In the genomic region with DNA sequence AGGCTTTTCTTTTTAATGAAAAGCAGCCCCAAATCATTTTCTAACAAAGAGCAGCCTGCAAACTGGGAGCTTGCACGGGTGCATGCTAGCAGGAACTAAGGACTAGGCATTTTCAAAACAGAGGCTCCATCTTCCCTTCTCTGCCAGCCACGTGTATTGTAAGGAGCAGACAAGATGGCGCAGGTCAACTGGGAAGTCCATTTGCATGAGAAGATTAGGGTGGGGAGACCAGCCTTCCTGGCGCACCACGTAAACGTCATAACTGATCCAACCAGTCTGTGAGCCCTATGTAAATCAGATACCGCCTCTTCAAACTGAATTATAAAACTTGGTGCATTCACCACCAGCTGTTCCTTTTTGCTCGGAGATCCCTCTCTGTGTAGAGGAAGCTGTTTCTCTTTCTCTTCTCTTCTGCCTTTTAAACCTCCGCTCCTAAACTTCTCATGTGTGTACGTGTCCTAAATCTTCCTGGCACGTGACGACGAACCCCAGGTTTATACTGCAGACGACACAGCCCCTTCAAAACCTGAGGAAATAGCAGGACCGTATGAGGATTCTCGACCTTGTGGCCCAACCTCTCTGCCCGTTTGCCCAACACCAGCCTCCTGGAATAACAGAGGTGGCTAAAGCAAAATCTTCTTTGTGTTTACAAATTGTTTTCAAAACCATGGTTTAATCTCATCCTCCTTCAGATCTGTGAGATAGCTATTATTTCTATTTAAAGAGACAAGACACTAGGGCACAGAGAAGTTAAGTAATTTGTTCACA, we compare ENCODE assay signal across 1 cellular context.
TF ChIP-seq lines count a peak whose summit lies in the region.

No MANE protein-coding gene starts in this region.

TF ChIP-seq in WTC11, 78 proteins besides CTCF, POLR2A, EP300 and RAD21 (continued from another document):
- TF ChIP-seq, protein P1, sequence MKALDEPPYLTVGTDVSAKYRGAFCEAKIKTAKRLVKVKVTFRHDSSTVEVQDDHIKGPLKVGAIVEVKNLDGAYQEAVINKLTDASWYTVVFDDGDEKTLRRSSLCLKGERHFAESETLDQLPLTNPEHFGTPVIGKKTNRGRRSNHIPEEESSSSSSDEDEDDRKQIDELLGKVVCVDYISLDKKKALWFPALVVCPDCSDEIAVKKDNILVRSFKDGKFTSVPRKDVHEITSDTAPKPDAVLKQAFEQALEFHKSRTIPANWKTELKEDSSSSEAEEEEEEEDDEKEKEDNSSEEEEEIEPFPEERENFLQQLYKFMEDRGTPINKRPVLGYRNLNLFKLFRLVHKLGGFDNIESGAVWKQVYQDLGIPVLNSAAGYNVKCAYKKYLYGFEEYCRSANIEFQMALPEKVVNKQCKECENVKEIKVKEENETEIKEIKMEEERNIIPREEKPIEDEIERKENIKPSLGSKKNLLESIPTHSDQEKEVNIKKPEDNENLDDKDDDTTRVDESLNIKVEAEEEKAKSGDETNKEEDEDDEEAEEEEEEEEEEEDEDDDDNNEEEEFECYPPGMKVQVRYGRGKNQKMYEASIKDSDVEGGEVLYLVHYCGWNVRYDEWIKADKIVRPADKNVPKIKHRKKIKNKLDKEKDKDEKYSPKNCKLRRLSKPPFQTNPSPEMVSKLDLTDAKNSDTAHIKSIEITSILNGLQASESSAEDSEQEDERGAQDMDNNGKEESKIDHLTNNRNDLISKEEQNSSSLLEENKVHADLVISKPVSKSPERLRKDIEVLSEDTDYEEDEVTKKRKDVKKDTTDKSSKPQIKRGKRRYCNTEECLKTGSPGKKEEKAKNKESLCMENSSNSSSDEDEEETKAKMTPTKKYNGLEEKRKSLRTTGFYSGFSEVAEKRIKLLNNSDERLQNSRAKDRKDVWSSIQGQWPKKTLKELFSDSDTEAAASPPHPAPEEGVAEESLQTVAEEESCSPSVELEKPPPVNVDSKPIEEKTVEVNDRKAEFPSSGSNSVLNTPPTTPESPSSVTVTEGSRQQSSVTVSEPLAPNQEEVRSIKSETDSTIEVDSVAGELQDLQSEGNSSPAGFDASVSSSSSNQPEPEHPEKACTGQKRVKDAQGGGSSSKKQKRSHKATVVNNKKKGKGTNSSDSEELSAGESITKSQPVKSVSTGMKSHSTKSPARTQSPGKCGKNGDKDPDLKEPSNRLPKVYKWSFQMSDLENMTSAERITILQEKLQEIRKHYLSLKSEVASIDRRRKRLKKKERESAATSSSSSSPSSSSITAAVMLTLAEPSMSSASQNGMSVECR (CRISPR knock-in tag; IDR thresholded peaks at IDR 0.05; ENCODE audit: borderline replicate concordance), result no peak
- TF ChIP-seq, protein P2, sequence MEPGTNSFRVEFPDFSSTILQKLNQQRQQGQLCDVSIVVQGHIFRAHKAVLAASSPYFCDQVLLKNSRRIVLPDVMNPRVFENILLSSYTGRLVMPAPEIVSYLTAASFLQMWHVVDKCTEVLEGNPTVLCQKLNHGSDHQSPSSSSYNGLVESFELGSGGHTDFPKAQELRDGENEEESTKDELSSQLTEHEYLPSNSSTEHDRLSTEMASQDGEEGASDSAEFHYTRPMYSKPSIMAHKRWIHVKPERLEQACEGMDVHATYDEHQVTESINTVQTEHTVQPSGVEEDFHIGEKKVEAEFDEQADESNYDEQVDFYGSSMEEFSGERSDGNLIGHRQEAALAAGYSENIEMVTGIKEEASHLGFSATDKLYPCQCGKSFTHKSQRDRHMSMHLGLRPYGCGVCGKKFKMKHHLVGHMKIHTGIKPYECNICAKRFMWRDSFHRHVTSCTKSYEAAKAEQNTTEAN (CRISPR knock-in tag; IDR thresholded peaks at IDR 0.05), result no peak
- no peak for TF ChIP-seq SOX15 (CRISPR knock-in tag; IDR thresholded peaks at IDR 0.05)
- no peak for TF ChIP-seq ELF4 (CRISPR knock-in tag; IDR thresholded peaks at IDR 0.05; ENCODE audit: low read depth)
- no peak for TF ChIP-seq FOXP1 (CRISPR knock-in tag; IDR thresholded peaks at IDR 0.05; ENCODE audit: borderline replicate concordance)
